ENCODE assay signal across 8 cellular contexts in the genomic region with DNA sequence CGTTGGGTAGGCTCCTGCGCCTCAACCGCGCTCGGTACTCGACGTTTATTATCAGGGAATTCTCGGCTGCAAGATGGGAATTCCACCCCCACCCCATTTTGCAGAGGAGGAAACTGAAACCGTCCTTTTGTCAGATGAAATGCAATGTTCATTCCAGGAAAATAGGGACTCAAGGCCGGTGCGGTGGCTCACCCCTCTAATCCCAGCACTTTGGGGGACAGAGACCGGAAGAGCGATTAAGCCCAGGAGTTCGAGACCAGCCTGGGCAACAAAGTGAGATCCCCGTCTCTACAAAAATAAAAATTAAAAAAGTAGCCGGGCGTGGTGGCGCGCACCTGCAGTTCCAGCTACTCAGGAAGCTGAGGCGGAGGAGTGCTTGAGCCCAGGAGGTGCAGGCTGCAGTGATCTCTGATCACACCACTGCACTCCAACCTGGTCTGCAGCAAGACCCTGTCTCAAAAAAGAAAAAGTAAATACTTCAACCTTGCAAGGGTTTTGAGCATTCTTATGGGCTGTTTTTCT. TPM values are rescaled to one million over a fixed set of nuclear protein-coding genes. Genes with fewer than 3 reads are reported as not detected.
DNase-seq lines count a peak whose midpoint lies in the region; ATAC-seq and TF ChIP-seq lines count a peak whose summit lies in the region.

No MANE protein-coding gene starts in this region.

- no peak for TF ChIP-seq RAD21 in IMR-90 (IDR thresholded peaks at IDR 0.05; ENCODE audit: low read length)

- H3K9me1 ChIP-seq in IMR-90 (ENCODE audit: insufficient read depth, low read length) = peaks cover 12% of the 10 kb centered on the region

- H3K23ac ChIP-seq in IMR-90 (ENCODE audit: low read depth, low read length) = peak overlapping the region; percentile 87

- H3K14ac ChIP-seq in IMR-90 (replicated peaks; ENCODE audit: low read depth, low read length) = peak overlapping the region; percentile 90

- peak overlapping the region; percentile 90 for H3K4ac ChIP-seq in IMR-90 (ENCODE audit: low read depth, low read length)

- H3K9me3 ChIP-seq in A673 (ENCODE audit: low read depth, low read length, poor library complexity, severe bottlenecking) (no peaks in the 10 kb centered on the region), IMR-90 (ENCODE audit: control insufficient read depth, insufficient read depth, low read length) (no peaks in the 10 kb centered on the region), mononuclear cell (ENCODE audit: low read depth, low read length) (no peaks in the 10 kb centered on the region)

- no peak for TF ChIP-seq POLR2A in IMR-90 (IDR thresholded peaks at IDR 0.05; ENCODE audit: low read depth, low read length)

- peak overlapping the region; percentile 92 for H2BK5ac ChIP-seq in IMR-90 (ENCODE audit: low read depth, low read length, poor library complexity, severe bottlenecking)

- peak overlapping the region; percentile 90 for H2AK9ac ChIP-seq in IMR-90 (replicated peaks; ENCODE audit: low read depth, low read length, poor library complexity)

- peak overlapping the region; percentile 7; the same call in 1 of the 3 replicates for H2BK15ac ChIP-seq in IMR-90 (ENCODE audit: low read depth, low read length)

- no peak; the same call in 1 of the 2 replicates for ATAC-seq in IMR-90 (ENCODE audit: low read depth)
- no peak for ATAC-seq in HG02840 (IDR thresholded peaks at IDR 0.05; ENCODE audit: low FRiP score, unreplicated experiment)

- peak overlapping the region; percentile 99 for H3K27ac Mint-ChIP-seq in MCF 10A (ENCODE audit: low read depth, unreplicated experiment)

- H3K27me3 ChIP-seq in A673 (replicated peaks; ENCODE audit: insufficient read depth, low read depth, low read length, poor library complexity) (no peaks in the 10 kb centered on the region), IMR-90 (ENCODE audit: control insufficient read depth, insufficient read depth, low read length) (no peaks in the 10 kb centered on the region), mononuclear cell (ENCODE audit: insufficient read depth, low read length) (no peaks in the 10 kb centered on the region)

- H3K4me1 ChIP-seq in A673 (ENCODE audit: insufficient read depth, low read length, poor library complexity, severe bottlenecking) (no peaks in the 10 kb centered on the region), IMR-90 (ENCODE audit: control insufficient read depth, insufficient read depth, low read length) (peaks cover 10% of the 10 kb centered on the region), mononuclear cell (ENCODE audit: insufficient read depth, low read length) (peaks cover 34% of the 10 kb centered on the region)

- dilution Hi-C loops in IMR-90 (cut with HindIII; ENCODE audit: low sequenced_read_pairs, unreplicated experiment) = no loop called here

- peak overlapping the region; percentile 49 for H3K56ac ChIP-seq in IMR-90 (ENCODE audit: extremely low read depth, insufficient read depth, low read length)

- peaks cover 26 to 36% of the 10 kb centered on the region in 2 experiments for H3K79me1 ChIP-seq in IMR-90 (ENCODE audit: low read depth in 1 of 2, low read length in 2 of 2)

- H2AK5ac ChIP-seq in IMR-90 (ENCODE audit: low read depth, low read length) = peak overlapping the region; percentile 29

- H3K4me3 ChIP-seq in A673 (ENCODE audit: low read depth, low read length, poor library complexity, severe bottlenecking) (peak overlapping the region; percentile 90), IMR-90 (ENCODE audit: insufficient read depth, low read depth, low read length) (peak overlapping the region; percentile 73), mononuclear cell (ENCODE audit: low read length) (peak overlapping the region; percentile 81)

- no peaks in the 10 kb centered on the region for H3K27me3 Mint-ChIP-seq in MCF 10A (ENCODE audit: insufficient read depth, unreplicated experiment)

- H3K36me3 Mint-ChIP-seq in MCF 10A (ENCODE audit: insufficient read depth, unreplicated experiment) = peaks cover 30% of the 10 kb centered on the region

- no peak for TF ChIP-seq CTCF in A673 (conservative IDR thresholded peaks at IDR 0.05; ENCODE audit: low read depth, low read length)
- TF ChIP-seq CTCF in IMR-90 (conservative IDR thresholded peaks at IDR 0.05; ENCODE audit: low read depth, low read length) = no peak
- no peak for TF ChIP-seq CTCF in MCF 10A (IDR thresholded peaks at IDR 0.05; ENCODE audit: unreplicated experiment)

- H3K27ac ChIP-seq in A673 (ENCODE audit: low read depth, low read length, poor library complexity, severe bottlenecking) (peak overlapping the region; percentile 98), IMR-90 (ENCODE audit: insufficient read depth, low read length) (peak overlapping the region; percentile 86)

- in situ Hi-C loops in IMR-90 (cut with MboI; ENCODE audit: low sequenced_read_pairs) = no loop called here

- DNase-seq in A673 (ENCODE audit: low spot score) (no peak), IMR-90 (no peak), MCF 10A (ENCODE audit: unreplicated experiment) (no peak), occipital lobe (lab: John Stamatoyannopoulos, UW) (no peak), posterior vena cava (ENCODE audit: low spot score) (no peak)
- DNase-seq in activated effector memory CD4-positive, alpha-beta T cell treated with Interleukin-2 at 50 U/mL for 16 hours = no peak

- BruUV-seq in A673 (replicated peaks; lab: Mats Ljungman, UMichigan) (TSS peak; percentile 77), IMR-90 (replicated peaks; lab: Mats Ljungman, UMichigan) (no TSS peak), MCF 10A (replicated peaks; lab: Mats Ljungman, UMichigan) (TSS peak; percentile 73)

- peak overlapping the region; percentile 60 for H4K91ac ChIP-seq in IMR-90 (ENCODE audit: insufficient read depth, low read depth, low read length)

- peak overlapping the region; percentile 79 for H3K9ac ChIP-seq in IMR-90 (ENCODE audit: low read depth, low read length)

- 0 out of 2 replicates have a peak overlapping the region, but pooled peaks have one; percentile 49 for H2BK20ac ChIP-seq in IMR-90 (ENCODE audit: low read depth, low read length)

- H2AFZ ChIP-seq in IMR-90 (replicated peaks; ENCODE audit: low read length, poor library complexity) = peak overlapping the region; percentile 100

- peak overlapping the region; percentile 74 for H4K5ac ChIP-seq in IMR-90 (ENCODE audit: low read depth, low read length)

- peak overlapping the region; percentile 43; the same call in 1 of the 2 replicates for H3K18ac ChIP-seq in IMR-90 (ENCODE audit: low read depth, low read length)

- H4K20me1 ChIP-seq in IMR-90 (ENCODE audit: insufficient read depth, low read length) = no peaks in the 10 kb centered on the region

- peak overlapping the region; percentile 87 for H2BK120ac ChIP-seq in IMR-90 (ENCODE audit: low read depth, low read length)

- WGBS in IMR-90 (ENCODE audit: extremely low coverage in 2 of 2, insufficient read length in 1 of 2), 2 experiments = 9% methylated on average over 4 of the region's 20 CpGs; no CpG with 5 or more reads in 1 of the 2 experiments

- H3K4me2 ChIP-seq in IMR-90 (ENCODE audit: low read depth, low read length) = peak overlapping the region; percentile 82

- no peaks in the 10 kb centered on the region for H3K4me1 Mint-ChIP-seq in MCF 10A (ENCODE audit: insufficient read depth, unreplicated experiment)

- H3K36me3 ChIP-seq in A673 (ENCODE audit: insufficient read depth, low read length, poor library complexity, severe bottlenecking) (peaks cover 20% of the 10 kb centered on the region), IMR-90 (ENCODE audit: control insufficient read depth, insufficient read depth, low read length) (peaks cover 8% of the 10 kb centered on the region)

- CTCF ChIA-PET in A673 (lab: Charles Lee) (no interaction called here), IMR-90 (lab: Yijun Ruan, JAX) (no interaction called here), MCF 10A (lab: Yijun Ruan, JAX) (interaction anchor here (0.5 to 1.1 kb wide), 7 partner anchors 12 to 824 kb away, joined by 3 to 5 read pairs (median 3); no protein-coding TSS in a partner anchor)

- POLR2A ChIA-PET in A673 (lab: Charles Lee; ENCODE audit: low non-redundant PET) = no interaction called here
- POLR2A ChIA-PET in IMR-90 (lab: Charles Lee; ENCODE audit: unreplicated experiment) = no interaction called here
- POLR2A ChIA-PET in MCF 10A (lab: Yijun Ruan, JAX) = interaction anchor here (0.6 to 1.3 kb wide), 6 partner anchors 13 to 80 kb away, joined by 3 to 8 read pairs (median 3); no protein-coding TSS in a partner anchor

- peak overlapping the region; percentile 62 to 88 for H4K8ac ChIP-seq in IMR-90 (ENCODE audit: low read depth in 2 of 2, low read length in 2 of 2)

- peak overlapping the region; percentile 97 for H3K4me3 Mint-ChIP-seq in MCF 10A (ENCODE audit: unreplicated experiment)

- H3K9me3 Mint-ChIP-seq in MCF 10A (ENCODE audit: unreplicated experiment) = no peaks in the 10 kb centered on the region

- intact Hi-C loops in A673 (cut with micrococcal nuclease; ENCODE audit: unreplicated experiment) = no loop called here
- intact Hi-C loops in IMR-90 (cut with micrococcal nuclease) = loop anchor here (2.0 kb wide), 1 partner anchor 36 kb away; no protein-coding TSS in a partner anchor
- intact Hi-C loops in MCF 10A (cut with micrococcal nuclease) = loop anchor here (1.0 to 5.0 kb wide), 3 partner anchors 46 to 389 kb away; no protein-coding TSS in a partner anchor
- intact Hi-C loops in posterior vena cava (cut with DNase I) = loop anchor here in 1 of 2 donors (10.0 kb wide), 1 partner anchor 50 kb away; no protein-coding TSS in a partner anchor

RNA-seq across cellular contexts. Expression of gene RFC2, which starts 0.7 kb away (rescaled TPM):
- total RNA-seq in A673 (2021) (113 and 125 TPM in 2 replicates), IMR-90 (2012; rRNA removed) (33.9 and 37.8 TPM in 2 replicates), MCF 10A (2022) (16.3 and 35.0 TPM in 2 replicates), mononuclear cell (11.3 TPM), occipital lobe (19.3 TPM), posterior vena cava (10 to 100 TPM; 12.5 to 12.8 TPM)
- polyA plus RNA-seq in IMR-90 (2012; rRNA removed) = 23.2 and 25.2 TPM in 2 replicates
- 11.9 and 31.1 TPM in 2 replicates for polyA plus RNA-seq in IMR-90 (2012; cell fraction: cytosol; rRNA removed)
- 4.2 and 7.5 TPM in 2 replicates for polyA plus RNA-seq in IMR-90 (2012; cell fraction: nucleus; rRNA removed; ENCODE audit: low replicate concordance)

RNA-seq across cellular contexts. Expression of gene CLIP2, which starts 34.3 kb away (rescaled TPM):
- 28.9 and 33.3 TPM in 2 replicates for total RNA-seq in A673 (2021)
- total RNA-seq in IMR-90 (2012; rRNA removed) = 18.1 and 20.3 TPM in 2 replicates
- 20.7 and 23.3 TPM in 2 replicates for polyA plus RNA-seq in IMR-90 (2012; rRNA removed)
- polyA plus RNA-seq in IMR-90 (2012; cell fraction: cytosol; rRNA removed) = 14.7 and 18.2 TPM in 2 replicates
- polyA plus RNA-seq in IMR-90 (2012; cell fraction: nucleus; rRNA removed; ENCODE audit: low replicate concordance) = 16.4 and 26.3 TPM in 2 replicates
- total RNA-seq in MCF 10A (2022) = 13.7 and 14.2 TPM in 2 replicates
- total RNA-seq in mononuclear cell = 11.9 TPM
- total RNA-seq in occipital lobe = 105 TPM
- total RNA-seq in posterior vena cava = 10 to 100 TPM; 16.1 to 26.6 TPM

RNA-seq across cellular contexts. Expression of gene LAT2, which starts 45.1 kb away (rescaled TPM):
- 0.28 and 0.58 TPM in 2 replicates for total RNA-seq in A673 (2021)
- total RNA-seq in IMR-90 (2012; rRNA removed) = under 0.01 and 0.36 TPM in 2 replicates
- polyA plus RNA-seq in IMR-90 (2012; rRNA removed) = 0.50 and 0.77 TPM in 2 replicates
- 0.41 and 0.60 TPM in 2 replicates for polyA plus RNA-seq in IMR-90 (2012; cell fraction: cytosol; rRNA removed)
- polyA plus RNA-seq in IMR-90 (2012; cell fraction: nucleus; rRNA removed; ENCODE audit: low replicate concordance) = 3.3 and 4.1 TPM in 2 replicates
- total RNA-seq in MCF 10A (2022) = 6.7 and 12.6 TPM in 2 replicates
- 32.5 TPM for total RNA-seq in mononuclear cell
- total RNA-seq in occipital lobe = 2.5 TPM
- 1 to 10 TPM; 8.2 to 8.3 TPM for total RNA-seq in posterior vena cava
